ENCODE assay signal across 8 cellular contexts in genomic region chr9:71249729-71250317, GRCh38.
DNase-seq lines count a peak whose midpoint lies in the region; ATAC-seq lines count a peak whose summit lies in the region.

No MANE protein-coding gene starts in this region.

- H3K4me1 Mint-ChIP-seq in activated CD8-positive, alpha-beta T cell treated with anti-CD3 and anti-CD28 coated beads, Interleukin-2, amount 10 ng/mL, durations not matched to agents 7 days and 5 days (ENCODE audit: low read depth) = no peaks in the 10 kb centered on the region

- no peaks in the 10 kb centered on the region for H3K4me1 ChIP-seq in right cardiac atrium (ENCODE audit: control insufficient read depth, insufficient read depth, low read length)
- peaks cover 2% of the 10 kb centered on the region for H3K4me1 ChIP-seq in skeletal muscle satellite cell (ENCODE audit: control insufficient read depth, insufficient read depth, low read length)

- 14% methylated on average over 5 of the region's 5 CpGs for WGBS in right cardiac atrium

- no peaks in the 10 kb centered on the region for H3K27me3 ChIP-seq in right cardiac atrium (ENCODE audit: control insufficient read depth, insufficient read depth)
- peaks cover 16% of the 10 kb centered on the region for H3K27me3 ChIP-seq in skeletal muscle satellite cell (ENCODE audit: control insufficient read depth, insufficient read depth, low read length)

- H3K27me3 Mint-ChIP-seq in activated CD8-positive, alpha-beta T cell treated with anti-CD3 and anti-CD28 coated beads, Interleukin-2, amount 10 ng/mL, durations not matched to agents 7 days and 5 days (ENCODE audit: low read depth) = no peaks in the 10 kb centered on the region

- CTCF ChIA-PET in activated CD8-positive, alpha-beta T cell treated with anti-CD3 and anti-CD28 coated beads, Interleukin-2, amount 10 ng/mL, durations not matched to agents 7 days and 5 days (lab: Charles Lee) = interaction anchor here (1.1 to 1.9 kb wide), 3 partner anchors 607 to 610 kb away, joined by 5 to 7 read pairs (median 6); no protein-coding TSS in a partner anchor

- H3K27ac Mint-ChIP-seq in activated CD8-positive, alpha-beta T cell treated with anti-CD3 and anti-CD28 coated beads, Interleukin-2, amount 10 ng/mL, durations not matched to agents 7 days and 5 days = no peak overlapping the region

- H3K9me3 ChIP-seq in right cardiac atrium (ENCODE audit: control insufficient read depth, low read length) (no peaks in the 10 kb centered on the region), skeletal muscle satellite cell (replicated peaks; ENCODE audit: low read length) (no peaks in the 10 kb centered on the region)

- intact Hi-C loops in Right ventricle myocardium superior (cut with DNase I) = loop anchor here (5.0 kb wide), 1 partner anchor 608 kb away; no protein-coding TSS in a partner anchor
- intact Hi-C loops in Right ventricle myocardium inferior (cut with DNase I) = loop anchor here (2.0 to 10.0 kb wide), 2 partner anchors 325 to 611 kb away; no protein-coding TSS in a partner anchor
- intact Hi-C loops in right cardiac atrium (cut with DNase I) = loop anchor here in 3 of 4 donors (5.0 to 10.0 kb wide), 3 partner anchors 315 to 608 kb away; no protein-coding TSS in a partner anchor
- intact Hi-C loops in posterior vena cava (cut with DNase I) = loop anchor here (5.0 to 10.0 kb wide), 3 partner anchors 328 to 615 kb away; no protein-coding TSS in a partner anchor

- no peak overlapping the region for H3K9ac ChIP-seq in skeletal muscle satellite cell (ENCODE audit: low read depth, low read length)

- H3K36me3 ChIP-seq in skeletal muscle satellite cell (ENCODE audit: insufficient read depth, low read length) = no peaks in the 10 kb centered on the region

- peak overlapping the region; percentile 17 for H3K4me2 ChIP-seq in skeletal muscle satellite cell (ENCODE audit: low read length)

- no peaks in the 10 kb centered on the region for H3K9me3 Mint-ChIP-seq in activated CD8-positive, alpha-beta T cell treated with anti-CD3 and anti-CD28 coated beads, Interleukin-2, amount 10 ng/mL, durations not matched to agents 7 days and 5 days (ENCODE audit: insufficient read depth)

- no peak overlapping the region for H3K4me3 Mint-ChIP-seq in activated CD8-positive, alpha-beta T cell treated with anti-CD3 and anti-CD28 coated beads, Interleukin-2, amount 10 ng/mL, durations not matched to agents 7 days and 5 days

- ATAC-seq in Right ventricle myocardium superior (ENCODE audit: poor library complexity) (peak; percentile 53), Right ventricle myocardium inferior (no peak), HG02610 (IDR thresholded peaks at IDR 0.05; ENCODE audit: unreplicated experiment) (peak; percentile 75), right cardiac atrium (peak; percentile 61 to 77)
- ATAC-seq in activated CD8-positive, alpha-beta T cell treated with anti-CD3 and anti-CD28 coated beads, Interleukin-2, amount 10 ng/mL, durations not matched to agents 7 days and 5 days = no peak

- no peak overlapping the region for H3K27ac ChIP-seq in right cardiac atrium (ENCODE audit: low read length)

- POLR2A ChIA-PET in activated CD8-positive, alpha-beta T cell treated with anti-CD3 and anti-CD28 coated beads, Interleukin-2, amount 10 ng/mL, durations not matched to agents 7 days and 5 days (lab: Charles Lee) = interaction anchor here (0.7 kb wide), 1 partner anchor 610 kb away, joined by 3 read pairs; no protein-coding TSS in a partner anchor

- H3K4me3 ChIP-seq in right cardiac atrium (ENCODE audit: low read length) (no peak overlapping the region), skeletal muscle satellite cell (ENCODE audit: low read length) (no peak overlapping the region)

- no peaks in the 10 kb centered on the region for H3K36me3 Mint-ChIP-seq in activated CD8-positive, alpha-beta T cell treated with anti-CD3 and anti-CD28 coated beads, Interleukin-2, amount 10 ng/mL, durations not matched to agents 7 days and 5 days (ENCODE audit: low read depth)

- DNase-seq in Right ventricle myocardium superior = no peak
- DNase-seq in Right ventricle myocardium inferior (ENCODE audit: missing footprints) = no peak
- DNase-seq in NCI-H2081 treated with DMSO at 0.1 percent for 48 hours (lab: John Stamatoyannopoulos, UW) = peak; percentile 32
- DNase-seq in activated CD8-positive, alpha-beta T cell treated with anti-CD3 and anti-CD28 coated beads, Interleukin-2, amount 10 ng/mL, durations not matched to agents 7 days and 5 days = peak; percentile 21
- no peak for DNase-seq in right cardiac atrium
- DNase-seq in posterior vena cava (ENCODE audit: low spot score) = no peak

Comparison
In these comparisons a context has a peak if more than half of its experiments do, and no peak if none do; other contexts are left out.
1. ATAC-seq: peak in Right ventricle myocardium superior (single experiment), HG02610 (single experiment) and right cardiac atrium (2 of 2); none in Right ventricle myocardium inferior (single experiment) and activated CD8-positive, alpha-beta T cell treated with anti-CD3 and anti-CD28 coated beads, Interleukin-2, amount 10 ng/mL, durations not matched to agents 7 days and 5 days (single experiment).
2. DNase-seq: peak in NCI-H2081 treated with DMSO at 0.1 percent for 48 hours (single experiment) and activated CD8-positive, alpha-beta T cell treated with anti-CD3 and anti-CD28 coated beads, Interleukin-2, amount 10 ng/mL, durations not matched to agents 7 days and 5 days (single experiment); none in Right ventricle myocardium superior (single experiment), Right ventricle myocardium inferior (single experiment), right cardiac atrium (0 of 3) and posterior vena cava (single experiment).